18 cellular contexts compared by ENCODE assay signal in the genomic region with DNA sequence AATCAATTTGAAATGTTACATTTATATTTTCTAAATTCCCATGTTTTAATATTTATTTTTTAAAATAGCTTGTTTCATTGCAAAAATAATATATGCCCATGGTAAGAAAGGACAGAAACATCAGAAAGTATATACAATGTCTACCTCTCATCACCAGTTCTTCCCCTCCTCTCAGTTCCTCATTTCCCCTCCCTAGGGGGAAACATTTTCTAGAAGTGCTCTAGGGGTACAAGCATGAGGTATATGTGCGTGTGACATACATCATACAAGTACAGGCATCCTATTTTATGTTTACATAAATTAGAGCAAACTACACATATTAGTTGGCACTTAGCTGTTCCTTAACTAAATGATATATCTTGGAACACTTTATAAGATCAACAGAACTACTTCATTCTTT.
DNase-seq lines count a peak whose midpoint lies in the region; ATAC-seq lines count a peak whose summit lies in the region.
"Had no signal": no experiment of that assay in that cellular context is flagged by ENCODE, and none has a peak within 500 bp of the region (broad histone marks: within the 10 kb centered on the region; RNA-seq: fewer than 3 reads in every experiment).

No MANE protein-coding gene starts in this region.

- no peak overlapping the region for H3K27ac Mint-ChIP-seq in stimulated activated naive B cell treated with anti-CD40 and anti-IgM and Interleukin-4, amounts not matched to agents 10 μg/mL and 1 μg/mL and 100 μg/mL, for 72 hours
- H3K27ac Mint-ChIP-seq: activated B cell treated with CpG ODN at 0.5 μM for 24 hours; activated naive CD4-positive, alpha-beta T cell treated with anti-CD3 and anti-CD28 coated beads for 36 hours had no signal

- H3K36me3 Mint-ChIP-seq in stimulated activated naive B cell treated with anti-CD40 and anti-IgM and Interleukin-4, amounts not matched to agents 10 μg/mL and 1 μg/mL and 100 μg/mL, for 72 hours, result no peaks in the 10 kb centered on the region

- DNase-seq in stimulated activated naive B cell treated with anti-CD40 and anti-IgM and Interleukin-4, amounts not matched to agents 10 μg/mL and 1 μg/mL and 100 μg/mL, for 72 hours, result no peak
- no peak for DNase-seq in stimulated activated naive CD4-positive, alpha-beta T cell (lab: John Stamatoyannopoulos, UW)
- DNase-seq in germinal center (ENCODE audit: low spot score), result no peak
- DNase-seq: activated B cell treated with CpG ODN at 0.5 μM for 24 hours; activated naive CD4-positive, alpha-beta T cell treated with anti-CD3 and anti-CD28 coated beads for 36 hours; activated T-cell treated with anti-CD3 and anti-CD28 coated beads, Interleukin-2, amount 50 U/mL, for 4 hours; caudate nucleus; COR-L47; islet precursor cell; lower lobe of right lung; NCI-H187; NCI-H226; nucleus accumbens; testis had no signal

- H3K27me3 Mint-ChIP-seq in stimulated activated naive B cell treated with anti-CD40 and anti-IgM and Interleukin-4, amounts not matched to agents 10 μg/mL and 1 μg/mL and 100 μg/mL, for 72 hours, result no peaks in the 10 kb centered on the region
- H3K27me3 Mint-ChIP-seq: activated B cell treated with CpG ODN at 0.5 μM for 24 hours had no signal

- peaks cover 2 to 7% of the 10 kb centered on the region in 2 donors for H3K9me3 Mint-ChIP-seq in stimulated activated naive B cell treated with anti-CD40 and anti-IgM and Interleukin-4, amounts not matched to agents 10 μg/mL and 1 μg/mL and 100 μg/mL, for 72 hours

- peak; percentile 81 for ATAC-seq in GM18909 (IDR thresholded peaks at IDR 0.05; ENCODE audit: poor library complexity, unreplicated experiment)
- ATAC-seq in HG02870 (IDR thresholded peaks at IDR 0.05; ENCODE audit: unreplicated experiment), result peak; percentile 77
- peak; percentile 89 for ATAC-seq in HG03469 (IDR thresholded peaks at IDR 0.05; ENCODE audit: unreplicated experiment)
- ATAC-seq in stimulated activated naive B cell treated with anti-CD40 and anti-IgM and Interleukin-4, amounts not matched to agents 10 μg/mL and 1 μg/mL and 100 μg/mL, for 72 hours (replicated peaks), result peak; percentile 92 to 93
- no peak for ATAC-seq in GM19324 (IDR thresholded peaks at IDR 0.05; ENCODE audit: low FRiP score, unreplicated experiment)
- ATAC-seq: activated T-cell treated with anti-CD3 and anti-CD28 coated beads, Interleukin-2, amount 50 U/mL, for 4 hours; lower lobe of right lung had no signal

- H3K4me3 Mint-ChIP-seq in stimulated activated naive B cell treated with anti-CD40 and anti-IgM and Interleukin-4, amounts not matched to agents 10 μg/mL and 1 μg/mL and 100 μg/mL, for 72 hours, result no peak overlapping the region
- H3K4me3 Mint-ChIP-seq: activated B cell treated with CpG ODN at 0.5 μM for 24 hours; activated naive CD4-positive, alpha-beta T cell treated with anti-CD3 and anti-CD28 coated beads for 36 hours; activated T-cell treated with anti-CD3 and anti-CD28 coated beads, Interleukin-2, amount 50 U/mL, for 4 hours had no signal

- no peaks in the 10 kb centered on the region for H3K4me1 Mint-ChIP-seq in stimulated activated naive B cell treated with anti-CD40 and anti-IgM and Interleukin-4, amounts not matched to agents 10 μg/mL and 1 μg/mL and 100 μg/mL, for 72 hours
- H3K4me1 Mint-ChIP-seq: activated B cell treated with CpG ODN at 0.5 μM for 24 hours had no signal
